ENCODE assay signal across 1 cellular context in the genomic region with DNA sequence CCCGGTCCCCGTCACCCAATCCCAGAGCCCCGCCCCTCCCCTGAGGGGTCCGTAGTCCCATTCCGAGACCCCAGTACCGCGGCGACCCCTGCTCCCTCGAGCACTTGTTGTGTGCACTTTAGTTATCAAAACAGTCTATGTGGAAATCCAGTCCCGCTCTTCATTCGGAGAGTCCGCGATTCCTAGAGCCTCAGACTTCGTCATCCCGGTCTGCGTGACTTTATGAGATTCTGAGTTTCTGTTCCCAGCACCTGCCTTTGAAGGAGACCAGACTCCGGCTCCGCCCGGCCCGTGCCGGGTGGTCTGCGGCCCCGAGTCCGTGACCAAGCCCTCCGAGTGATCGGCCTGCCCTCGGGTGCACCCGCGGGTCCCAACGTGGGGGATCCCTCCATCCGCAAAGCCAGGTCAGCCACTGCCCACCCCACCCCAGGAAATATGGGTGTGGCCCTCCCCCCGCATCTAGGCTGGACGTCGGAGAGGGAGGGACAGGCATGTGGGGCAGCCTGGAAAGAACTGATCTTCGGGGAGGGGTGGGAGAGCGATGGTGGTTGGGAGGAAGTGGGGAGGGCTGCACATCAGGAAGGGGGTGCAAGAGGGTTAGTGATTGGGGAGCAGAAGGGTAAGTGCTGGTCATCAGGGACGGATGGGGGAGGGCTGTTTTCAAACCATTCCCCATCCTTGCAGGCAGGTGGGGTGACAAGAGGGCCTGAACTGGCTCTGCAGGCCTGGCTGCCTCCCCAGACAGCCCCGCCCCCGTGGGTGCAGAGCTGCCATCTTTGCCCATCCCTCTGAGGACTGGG.
TF ChIP-seq lines count a peak whose summit lies in the region.

No MANE protein-coding gene starts in this region.

TF ChIP-seq in K562, 482 proteins besides CTCF, POLR2A, EP300 and RAD21 (continues in another document):
- TF ChIP-seq OTX1 (CRISPR knock-in tag; IDR thresholded peaks at IDR 0.05): 0 out of 2 replicates have a peak, but pooled peaks have one; percentile 29
- TF ChIP-seq, protein P1, sequence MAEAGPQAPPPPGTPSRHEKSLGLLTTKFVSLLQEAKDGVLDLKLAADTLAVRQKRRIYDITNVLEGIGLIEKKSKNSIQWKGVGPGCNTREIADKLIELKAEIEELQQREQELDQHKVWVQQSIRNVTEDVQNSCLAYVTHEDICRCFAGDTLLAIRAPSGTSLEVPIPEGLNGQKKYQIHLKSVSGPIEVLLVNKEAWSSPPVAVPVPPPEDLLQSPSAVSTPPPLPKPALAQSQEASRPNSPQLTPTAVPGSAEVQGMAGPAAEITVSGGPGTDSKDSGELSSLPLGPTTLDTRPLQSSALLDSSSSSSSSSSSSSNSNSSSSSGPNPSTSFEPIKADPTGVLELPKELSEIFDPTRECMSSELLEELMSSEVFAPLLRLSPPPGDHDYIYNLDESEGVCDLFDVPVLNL (CRISPR knock-in tag; IDR thresholded peaks at IDR 0.05; ENCODE audit: low read depth): 0 out of 2 replicates have a peak, but pooled peaks have one; percentile 39
- no peak for TF ChIP-seq TAF15 (IDR thresholded peaks at IDR 0.05; ENCODE audit: low read depth, low read length)
- 0 out of 2 replicates have a peak, but pooled peaks have one; percentile 42 for TF ChIP-seq MXI1 (IDR thresholded peaks at IDR 0.05; ENCODE audit: low read depth, low read length)
- TF ChIP-seq MAZ (CRISPR knock-in tag; conservative IDR thresholded peaks at IDR 0.05 in 1 of 2, IDR thresholded peaks at IDR 0.05 in 1 of 2): peak in 1 of 2 experiments; percentile 14; a peak in 3 of 4 replicates
- TF ChIP-seq SRF (CRISPR knock-in tag; IDR thresholded peaks at IDR 0.05): 0 out of 4 replicates have a peak, but pooled peaks of 1 of the 2 experiments have one; percentile 30
- TF ChIP-seq YY1 (IDR thresholded peaks at IDR 0.05; ENCODE audit: borderline replicate concordance in 1 of 3, control insufficient read depth in 1 of 3, extremely low read depth in 1 of 3, insufficient read depth in 3 of 3, insufficient read length in 1 of 3, insufficient replicate concordance in 2 of 3, low read depth in 1 of 3, low read length in 2 of 3): peak in 1 of 3 experiments; percentile 45
- TF ChIP-seq HDGF (IDR thresholded peaks at IDR 0.05): no peak
- TF ChIP-seq STAT5B (CRISPR knock-in tag; IDR thresholded peaks at IDR 0.05): no peak
- TF ChIP-seq SIN3A (IDR thresholded peaks at IDR 0.05; ENCODE audit: borderline replicate concordance in 2 of 2, control insufficient read depth in 1 of 2, low read depth in 2 of 2, low read length in 2 of 2): peak; percentile 12 to 81; a peak in 1 of 4 replicates
- TF ChIP-seq ZNF175 (CRISPR knock-in tag; IDR thresholded peaks at IDR 0.05; ENCODE audit: low read depth): 0 out of 2 replicates have a peak, but pooled peaks have one; percentile 8
- peak; percentile 54; the same call in 1 of the 2 replicates for TF ChIP-seq KLF6 (CRISPR knock-in tag; IDR thresholded peaks at IDR 0.05; ENCODE audit: borderline replicate concordance)
- TF ChIP-seq, protein P2, sequence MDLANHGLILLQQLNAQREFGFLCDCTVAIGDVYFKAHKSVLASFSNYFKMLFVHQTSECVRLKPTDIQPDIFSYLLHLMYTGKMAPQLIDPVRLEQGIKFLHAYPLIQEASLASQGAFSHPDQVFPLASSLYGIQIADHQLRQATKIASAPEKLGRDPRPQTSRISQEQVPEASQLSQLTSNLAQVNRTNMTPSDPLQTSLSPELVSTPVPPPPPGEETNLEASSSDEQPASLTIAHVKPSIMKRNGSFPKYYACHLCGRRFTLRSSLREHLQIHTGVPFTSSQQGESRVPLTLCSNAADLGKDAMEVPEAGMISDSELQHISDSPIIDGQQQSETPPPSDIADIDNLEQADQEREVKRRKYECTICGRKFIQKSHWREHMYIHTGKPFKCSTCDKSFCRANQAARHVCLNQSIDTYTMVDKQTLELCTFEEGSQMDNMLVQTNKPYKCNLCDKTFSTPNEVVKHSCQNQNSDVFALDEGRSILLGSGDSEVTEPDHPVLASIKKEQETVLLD (IDR thresholded peaks at IDR 0.05): 0 out of 2 replicates have a peak, but pooled peaks have one; percentile 14
- peak; percentile 79 for TF ChIP-seq ZBTB7A (IDR thresholded peaks at IDR 0.05; ENCODE audit: borderline replicate concordance, control insufficient read depth, low read depth, low read length)
- TF ChIP-seq, protein P3, sequence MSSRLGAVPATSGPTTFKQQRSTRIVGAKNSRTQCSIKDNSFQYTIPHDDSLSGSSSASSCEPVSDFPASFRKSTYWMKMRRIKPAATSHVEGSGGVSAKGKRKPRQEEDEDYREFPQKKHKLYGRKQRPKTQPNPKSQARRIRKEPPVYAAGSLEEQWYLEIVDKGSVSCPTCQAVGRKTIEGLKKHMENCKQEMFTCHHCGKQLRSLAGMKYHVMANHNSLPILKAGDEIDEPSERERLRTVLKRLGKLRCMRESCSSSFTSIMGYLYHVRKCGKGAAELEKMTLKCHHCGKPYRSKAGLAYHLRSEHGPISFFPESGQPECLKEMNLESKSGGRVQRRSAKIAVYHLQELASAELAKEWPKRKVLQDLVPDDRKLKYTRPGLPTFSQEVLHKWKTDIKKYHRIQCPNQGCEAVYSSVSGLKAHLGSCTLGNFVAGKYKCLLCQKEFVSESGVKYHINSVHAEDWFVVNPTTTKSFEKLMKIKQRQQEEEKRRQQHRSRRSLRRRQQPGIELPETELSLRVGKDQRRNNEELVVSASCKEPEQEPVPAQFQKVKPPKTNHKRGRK (tag; IDR thresholded peaks at IDR 0.05): no peak
- TF ChIP-seq, protein P4, sequence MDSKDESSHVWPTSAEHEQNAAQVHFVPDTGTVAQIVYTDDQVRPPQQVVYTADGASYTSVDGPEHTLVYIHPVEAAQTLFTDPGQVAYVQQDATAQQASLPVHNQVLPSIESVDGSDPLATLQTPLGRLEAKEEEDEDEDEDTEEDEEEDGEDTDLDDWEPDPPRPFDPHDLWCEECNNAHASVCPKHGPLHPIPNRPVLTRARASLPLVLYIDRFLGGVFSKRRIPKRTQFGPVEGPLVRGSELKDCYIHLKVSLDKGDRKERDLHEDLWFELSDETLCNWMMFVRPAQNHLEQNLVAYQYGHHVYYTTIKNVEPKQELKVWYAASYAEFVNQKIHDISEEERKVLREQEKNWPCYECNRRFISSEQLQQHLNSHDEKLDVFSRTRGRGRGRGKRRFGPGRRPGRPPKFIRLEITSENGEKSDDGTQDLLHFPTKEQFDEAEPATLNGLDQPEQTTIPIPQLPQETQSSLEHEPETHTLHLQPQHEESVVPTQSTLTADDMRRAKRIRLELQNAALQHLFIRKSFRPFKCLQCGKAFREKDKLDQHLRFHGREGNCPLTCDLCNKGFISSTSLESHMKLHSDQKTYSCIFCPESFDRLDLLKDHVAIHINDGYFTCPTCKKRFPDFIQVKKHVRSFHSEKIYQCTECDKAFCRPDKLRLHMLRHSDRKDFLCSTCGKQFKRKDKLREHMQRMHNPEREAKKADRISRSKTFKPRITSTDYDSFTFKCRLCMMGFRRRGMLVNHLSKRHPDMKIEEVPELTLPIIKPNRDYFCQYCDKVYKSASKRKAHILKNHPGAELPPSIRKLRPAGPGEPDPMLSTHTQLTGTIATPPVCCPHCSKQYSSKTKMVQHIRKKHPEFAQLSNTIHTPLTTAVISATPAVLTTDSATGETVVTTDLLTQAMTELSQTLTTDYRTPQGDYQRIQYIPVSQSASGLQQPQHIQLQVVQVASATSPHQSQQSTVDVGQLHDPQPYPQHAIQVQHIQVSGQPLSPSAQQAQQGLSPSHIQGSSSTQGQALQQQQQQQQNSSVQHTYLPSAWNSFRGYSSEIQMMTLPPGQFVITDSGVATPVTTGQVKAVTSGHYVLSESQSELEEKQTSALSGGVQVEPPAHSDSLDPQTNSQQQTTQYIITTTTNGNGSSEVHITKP (IDR thresholded peaks at IDR 0.05; ENCODE audit: partially characterized antibody): peak; percentile 20
- TF ChIP-seq, protein P5, sequence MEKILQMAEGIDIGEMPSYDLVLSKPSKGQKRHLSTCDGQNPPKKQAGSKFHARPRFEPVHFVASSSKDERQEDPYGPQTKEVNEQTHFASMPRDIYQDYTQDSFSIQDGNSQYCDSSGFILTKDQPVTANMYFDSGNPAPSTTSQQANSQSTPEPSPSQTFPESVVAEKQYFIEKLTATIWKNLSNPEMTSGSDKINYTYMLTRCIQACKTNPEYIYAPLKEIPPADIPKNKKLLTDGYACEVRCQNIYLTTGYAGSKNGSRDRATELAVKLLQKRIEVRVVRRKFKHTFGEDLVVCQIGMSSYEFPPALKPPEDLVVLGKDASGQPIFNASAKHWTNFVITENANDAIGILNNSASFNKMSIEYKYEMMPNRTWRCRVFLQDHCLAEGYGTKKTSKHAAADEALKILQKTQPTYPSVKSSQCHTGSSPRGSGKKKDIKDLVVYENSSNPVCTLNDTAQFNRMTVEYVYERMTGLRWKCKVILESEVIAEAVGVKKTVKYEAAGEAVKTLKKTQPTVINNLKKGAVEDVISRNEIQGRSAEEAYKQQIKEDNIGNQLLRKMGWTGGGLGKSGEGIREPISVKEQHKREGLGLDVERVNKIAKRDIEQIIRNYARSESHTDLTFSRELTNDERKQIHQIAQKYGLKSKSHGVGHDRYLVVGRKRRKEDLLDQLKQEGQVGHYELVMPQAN (IDR thresholded peaks at IDR 0.05; ENCODE audit: borderline replicate concordance): peak; percentile 52; the same call in 1 of the 2 replicates
- TF ChIP-seq, protein P6, sequence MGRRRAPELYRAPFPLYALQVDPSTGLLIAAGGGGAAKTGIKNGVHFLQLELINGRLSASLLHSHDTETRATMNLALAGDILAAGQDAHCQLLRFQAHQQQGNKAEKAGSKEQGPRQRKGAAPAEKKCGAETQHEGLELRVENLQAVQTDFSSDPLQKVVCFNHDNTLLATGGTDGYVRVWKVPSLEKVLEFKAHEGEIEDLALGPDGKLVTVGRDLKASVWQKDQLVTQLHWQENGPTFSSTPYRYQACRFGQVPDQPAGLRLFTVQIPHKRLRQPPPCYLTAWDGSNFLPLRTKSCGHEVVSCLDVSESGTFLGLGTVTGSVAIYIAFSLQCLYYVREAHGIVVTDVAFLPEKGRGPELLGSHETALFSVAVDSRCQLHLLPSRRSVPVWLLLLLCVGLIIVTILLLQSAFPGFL (CRISPR knock-in tag; IDR thresholded peaks at IDR 0.05): 0 out of 2 replicates have a peak, but pooled peaks have one; percentile 31
- no peak for TF ChIP-seq ZNF717 (CRISPR knock-in tag; IDR thresholded peaks at IDR 0.05)
- TF ChIP-seq, protein P7, sequence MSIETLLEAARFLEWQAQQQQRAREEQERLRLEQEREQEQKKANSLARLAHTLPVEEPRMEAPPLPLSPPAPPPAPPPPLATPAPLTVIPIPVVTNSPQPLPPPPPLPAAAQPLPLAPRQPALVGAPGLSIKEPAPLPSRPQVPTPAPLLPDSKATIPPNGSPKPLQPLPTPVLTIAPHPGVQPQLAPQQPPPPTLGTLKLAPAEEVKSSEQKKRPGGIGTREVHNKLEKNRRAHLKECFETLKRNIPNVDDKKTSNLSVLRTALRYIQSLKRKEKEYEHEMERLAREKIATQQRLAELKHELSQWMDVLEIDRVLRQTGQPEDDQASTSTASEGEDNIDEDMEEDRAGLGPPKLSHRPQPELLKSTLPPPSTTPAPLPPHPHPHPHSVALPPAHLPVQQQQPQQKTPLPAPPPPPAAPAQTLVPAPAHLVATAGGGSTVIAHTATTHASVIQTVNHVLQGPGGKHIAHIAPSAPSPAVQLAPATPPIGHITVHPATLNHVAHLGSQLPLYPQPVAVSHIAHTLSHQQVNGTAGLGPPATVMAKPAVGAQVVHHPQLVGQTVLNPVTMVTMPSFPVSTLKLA (conservative IDR thresholded peaks at IDR 0.05): peak; percentile 20 to 49; a peak in 3 of 4 replicates
- TF ChIP-seq ZNF197 (CRISPR knock-in tag; IDR thresholded peaks at IDR 0.05; ENCODE audit: low read depth): 0 out of 2 replicates have a peak, but pooled peaks have one; percentile 55
- TF ChIP-seq EGR1 (conservative IDR thresholded peaks at IDR 0.05): 0 out of 2 replicates have a peak, but pooled peaks have one; percentile 10
- TF ChIP-seq, protein P8, sequence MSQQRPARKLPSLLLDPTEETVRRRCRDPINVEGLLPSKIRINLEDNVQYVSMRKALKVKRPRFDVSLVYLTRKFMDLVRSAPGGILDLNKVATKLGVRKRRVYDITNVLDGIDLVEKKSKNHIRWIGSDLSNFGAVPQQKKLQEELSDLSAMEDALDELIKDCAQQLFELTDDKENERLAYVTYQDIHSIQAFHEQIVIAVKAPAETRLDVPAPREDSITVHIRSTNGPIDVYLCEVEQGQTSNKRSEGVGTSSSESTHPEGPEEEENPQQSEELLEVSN (IDR thresholded peaks at IDR 0.05; ENCODE audit: borderline replicate concordance in 1 of 2, extremely low read depth in 1 of 2, insufficient read depth in 1 of 2, insufficient read length in 1 of 2, low read depth in 1 of 2, low read length in 1 of 2, poor library complexity in 1 of 2, severe bottlenecking in 1 of 2): no peak
- 0 out of 2 replicates have a peak, but pooled peaks have one; percentile 14 for TF ChIP-seq LEF1 (IDR thresholded peaks at IDR 0.05)
- TF ChIP-seq, protein P9, sequence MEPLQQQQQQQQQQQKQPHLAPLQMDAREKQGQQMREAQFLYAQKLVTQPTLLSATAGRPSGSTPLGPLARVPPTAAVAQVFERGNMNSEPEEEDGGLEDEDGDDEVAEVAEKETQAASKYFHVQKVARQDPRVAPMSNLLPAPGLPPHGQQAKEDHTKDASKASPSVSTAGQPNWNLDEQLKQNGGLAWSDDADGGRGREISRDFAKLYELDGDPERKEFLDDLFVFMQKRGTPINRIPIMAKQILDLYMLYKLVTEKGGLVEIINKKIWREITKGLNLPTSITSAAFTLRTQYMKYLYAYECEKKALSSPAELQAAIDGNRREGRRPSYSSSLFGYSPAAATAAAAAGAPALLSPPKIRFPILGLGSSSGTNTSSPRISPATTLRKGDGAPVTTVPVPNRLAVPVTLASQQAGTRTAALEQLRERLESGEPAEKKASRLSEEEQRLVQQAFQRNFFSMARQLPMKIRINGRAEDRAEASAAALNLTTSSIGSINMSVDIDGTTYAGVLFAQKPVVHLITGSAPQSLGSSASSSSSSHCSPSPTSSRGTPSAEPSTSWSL (CRISPR knock-in tag; IDR thresholded peaks at IDR 0.05; ENCODE audit: borderline replicate concordance): no peak
- TF ChIP-seq NR1H2 (CRISPR knock-in tag; IDR thresholded peaks at IDR 0.05): 0 out of 2 replicates have a peak, but pooled peaks have one; percentile 1
- TF ChIP-seq SREBF2 (CRISPR knock-in tag; IDR thresholded peaks at IDR 0.05): 0 out of 2 replicates have a peak, but pooled peaks have one; percentile 26
- TF ChIP-seq, protein P10, sequence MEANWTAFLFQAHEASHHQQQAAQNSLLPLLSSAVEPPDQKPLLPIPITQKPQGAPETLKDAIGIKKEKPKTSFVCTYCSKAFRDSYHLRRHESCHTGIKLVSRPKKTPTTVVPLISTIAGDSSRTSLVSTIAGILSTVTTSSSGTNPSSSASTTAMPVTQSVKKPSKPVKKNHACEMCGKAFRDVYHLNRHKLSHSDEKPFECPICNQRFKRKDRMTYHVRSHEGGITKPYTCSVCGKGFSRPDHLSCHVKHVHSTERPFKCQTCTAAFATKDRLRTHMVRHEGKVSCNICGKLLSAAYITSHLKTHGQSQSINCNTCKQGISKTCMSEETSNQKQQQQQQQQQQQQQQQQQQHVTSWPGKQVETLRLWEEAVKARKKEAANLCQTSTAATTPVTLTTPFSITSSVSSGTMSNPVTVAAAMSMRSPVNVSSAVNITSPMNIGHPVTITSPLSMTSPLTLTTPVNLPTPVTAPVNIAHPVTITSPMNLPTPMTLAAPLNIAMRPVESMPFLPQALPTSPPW (CRISPR knock-in tag; IDR thresholded peaks at IDR 0.05): peak; percentile 88
- TF ChIP-seq PHF8 (IDR thresholded peaks at IDR 0.05; ENCODE audit: borderline replicate concordance, low read length): 0 out of 2 replicates have a peak, but pooled peaks have one; percentile 25
- peak; percentile 1 to 82; a peak in 2 of 4 replicates for TF ChIP-seq KDM1A (IDR thresholded peaks at IDR 0.05)
- no peak for TF ChIP-seq BRCA1 (IDR thresholded peaks at IDR 0.05)
- TF ChIP-seq BRCA1 (CRISPR knock-in tag; IDR thresholded peaks at IDR 0.05): no peak
